In genomic region chr2:218992703-218993344, GRCh38 we compare ENCODE assay signal across 9 cellular contexts. TPM values are rescaled to one million over a fixed set of nuclear protein-coding genes. Genes with fewer than 3 reads are reported as not detected.
DNase-seq lines count a peak whose midpoint lies in the region; TF ChIP-seq lines count a peak whose summit lies in the region.
"Had no signal": no experiment of that assay in that cellular context is flagged by ENCODE, and none has a peak within 500 bp of the region (broad histone marks: within the 10 kb centered on the region; RNA-seq: fewer than 3 reads in every experiment).

No MANE protein-coding gene starts in this region.

- H3K9me3 ChIP-seq in neural cell (ENCODE audit: low read length), result no peaks in the 10 kb centered on the region
- H3K9me3 ChIP-seq in vagina, result no peaks in the 10 kb centered on the region

- no peak overlapping the region for H3K9ac ChIP-seq in neural cell (ENCODE audit: low read length)

- intact Hi-C loops in vagina (cut with DNase I), result no loop called here

- TF ChIP-seq RAD21 in neural cell (conservative IDR thresholded peaks at IDR 0.05), result no peak

- H3F3A ChIP-seq in neural cell (ENCODE audit: insufficient read depth, low read length, poor library complexity, severe bottlenecking), result no peaks in the 10 kb centered on the region

- H3K36me3 ChIP-seq in neural cell (ENCODE audit: insufficient read depth, low read length) (no peaks in the 10 kb centered on the region), vagina (no peaks in the 10 kb centered on the region)

- H3K27me3 ChIP-seq in neural cell (ENCODE audit: insufficient read depth, low read depth, low read length) (peaks cover 100% of the 10 kb centered on the region), vagina (peaks cover 31% of the 10 kb centered on the region)

- no peaks in the 10 kb centered on the region for H3K79me2 ChIP-seq in neural cell (replicated peaks; ENCODE audit: insufficient read depth, low read length)

- no peak overlapping the region for H3K27ac ChIP-seq in neural cell (ENCODE audit: low read length)
- H3K27ac ChIP-seq in vagina, result no peak overlapping the region

- peak; percentile 25 for DNase-seq in stimulated activated CD4-positive, alpha-beta T cell treated with anti-CD3 and anti-CD28 coated beads, Interleukin-15, amount 100 ng/mL, for 24 hours
- no peak for DNase-seq in stimulated activated CD4-positive, alpha-beta T cell treated with anti-CD3 and anti-CD28 coated beads, Interleukin-4, amount 100 ng/mL, for 1 hour
- DNase-seq in astrocyte of the hippocampus (ENCODE audit: low read depth, low spot score), result peak; percentile 28
- DNase-seq in vagina (ENCODE audit: extremely low spot score in 2 of 2), result no peak
- DNase-seq in NOMO-1 treated with dmso at 0.1 percent for 144 hours (lab: John Stamatoyannopoulos, UW; ENCODE audit: unreplicated experiment), result no peak
- DNase-seq in iPS-NIHi11 (ENCODE audit: low spot score), result no peak
- DNase-seq in activated CD4-positive, CD25-positive, alpha-beta regulatory T cell (lab: John Stamatoyannopoulos, UW), result no peak

- peak overlapping the region; percentile 59 for H3K4me3 ChIP-seq in neural cell (ENCODE audit: low read length)
- H3K4me3 ChIP-seq in vagina, result peak overlapping the region; percentile 32 to 37

- no peaks in the 10 kb centered on the region for H4K20me1 ChIP-seq in neural cell (ENCODE audit: insufficient read depth)

- H2AFZ ChIP-seq in neural cell (ENCODE audit: low read depth, low read length), result no peak overlapping the region

- H3K4me1 ChIP-seq in vagina, result peaks cover 27% of the 10 kb centered on the region

- no peak overlapping the region for H3K4me2 ChIP-seq in neural cell (ENCODE audit: low read length)

- TF ChIP-seq EP300 in neural cell (conservative IDR thresholded peaks at IDR 0.05; ENCODE audit: poor library complexity, severe bottlenecking), result no peak

- TF ChIP-seq CTCF in neural cell (IDR thresholded peaks at IDR 0.05; ENCODE audit: poor library complexity, severe bottlenecking) (no peak), vagina (IDR thresholded peaks at IDR 0.05) (no peak)

- TF ChIP-seq POLR2A in vagina (IDR thresholded peaks at IDR 0.05), result no peak

- H3K9me2 ChIP-seq in neural cell (ENCODE audit: insufficient read depth, low read length), result no peaks in the 10 kb centered on the region

TF ChIP-seq in neural cell, 6 proteins besides CTCF, POLR2A, EP300 and RAD21:
- no peak for TF ChIP-seq REST (IDR thresholded peaks at IDR 0.05; ENCODE audit: borderline replicate concordance)
- no peak for TF ChIP-seq SMC3 (conservative IDR thresholded peaks at IDR 0.05; ENCODE audit: poor library complexity)
- no peak for TF ChIP-seq MXI1 (conservative IDR thresholded peaks at IDR 0.05; ENCODE audit: poor library complexity, severe bottlenecking)
- TF ChIP-seq POLR2AphosphoS5 (IDR thresholded peaks at IDR 0.05), result no peak
- no peak for TF ChIP-seq TAF1 (IDR thresholded peaks at IDR 0.05; ENCODE audit: low read depth)
- TF ChIP-seq EZH2 (IDR thresholded peaks at IDR 0.05; ENCODE audit: borderline replicate concordance, insufficient read depth, low read length, poor library complexity, severe bottlenecking), result no peak

RNA-seq across cellular contexts. Expression of gene CRYBA2, which starts 0.4 kb away (rescaled TPM):
- polyA plus RNA-seq in neural cell, result not detected in 2 replicates
- not detected in 2 replicates for polyA minus RNA-seq in neural cell
- total RNA-seq in vagina, result not detected
- total RNA-seq: T-helper 2 cell treated with Interferon-gamma antibody and Interleukin-4, amounts not matched to agents 100 ng/mL and 5 ng/mL, for 36 hours had no signal

RNA-seq across cellular contexts. Expression of gene FEV, which starts 7.8 kb away (rescaled TPM):
- not detected in 2 replicates for polyA plus RNA-seq in neural cell
- not detected in 2 replicates for polyA minus RNA-seq in neural cell
- not detected for total RNA-seq in vagina
- total RNA-seq: T-helper 2 cell treated with Interferon-gamma antibody and Interleukin-4, amounts not matched to agents 100 ng/mL and 5 ng/mL, for 36 hours had no signal

RNA-seq across cellular contexts. Expression of gene CDK5R2, which starts 33.4 kb away (rescaled TPM):
- 2.0 and 3.1 TPM in 2 replicates for polyA plus RNA-seq in neural cell
- polyA minus RNA-seq in neural cell, result 6.7 and 8.5 TPM in 2 replicates
- 0.49 TPM for total RNA-seq in vagina
- total RNA-seq: T-helper 2 cell treated with Interferon-gamma antibody and Interleukin-4, amounts not matched to agents 100 ng/mL and 5 ng/mL, for 36 hours had no signal

RNA-seq across cellular contexts. Expression of gene CFAP65, which starts 48.5 kb away (rescaled TPM):
- polyA plus RNA-seq in neural cell, result 1.1 and 1.7 TPM in 2 replicates
- polyA minus RNA-seq in neural cell, result 0.24 and 0.46 TPM in 2 replicates
- total RNA-seq in vagina, result not detected
- total RNA-seq: T-helper 2 cell treated with Interferon-gamma antibody and Interleukin-4, amounts not matched to agents 100 ng/mL and 5 ng/mL, for 36 hours had no signal

Comparison
In these comparisons a context has a peak if more than half of its experiments do, and no peak if none do; other contexts are left out.
1. DNase-seq: peak in stimulated activated CD4-positive, alpha-beta T cell treated with anti-CD3 and anti-CD28 coated beads, Interleukin-15, amount 100 ng/mL, for 24 hours (single experiment) and astrocyte of the hippocampus (single experiment); none in stimulated activated CD4-positive, alpha-beta T cell treated with anti-CD3 and anti-CD28 coated beads, Interleukin-4, amount 100 ng/mL, for 1 hour (single experiment), vagina (0 of 2), NOMO-1 treated with dmso at 0.1 percent for 144 hours (single experiment), iPS-NIHi11 (single experiment) and activated CD4-positive, CD25-positive, alpha-beta regulatory T cell (0 of 4).